ENCODE assay signal across 25 cellular contexts in the genomic region with DNA sequence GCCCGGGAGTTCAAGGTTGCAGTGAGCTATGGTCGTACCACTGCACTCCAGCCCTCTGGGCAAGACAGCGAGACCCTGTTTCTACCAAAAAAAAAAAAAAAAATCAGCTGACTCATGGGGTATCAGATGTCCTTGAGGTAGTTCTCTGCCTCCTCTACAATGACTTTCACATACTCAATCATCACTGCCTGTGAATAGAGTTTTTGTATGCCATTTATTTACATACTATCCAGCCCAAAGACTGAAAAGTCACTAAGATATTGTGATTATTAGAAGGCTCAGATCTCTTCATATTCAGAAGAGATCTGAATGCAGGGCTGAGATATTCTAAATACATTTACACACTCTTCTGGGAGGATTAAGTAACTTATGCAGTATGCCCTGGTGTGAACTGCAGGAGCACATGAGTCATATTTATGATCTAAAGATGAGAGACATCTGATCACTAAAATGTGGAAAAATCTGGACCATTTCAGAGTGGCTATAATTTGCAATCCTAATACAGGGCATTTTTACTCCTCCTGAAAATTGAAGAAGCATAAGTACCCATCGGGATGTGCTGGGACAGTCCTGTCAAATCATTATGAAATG. TPM values are rescaled to one million over a fixed set of nuclear protein-coding genes. Genes with fewer than 3 reads are reported as not detected.
DNase-seq lines count a peak whose midpoint lies in the region; ATAC-seq and TF ChIP-seq lines count a peak whose summit lies in the region.
"Had no signal": no experiment of that assay in that cellular context is flagged by ENCODE, and none has a peak within 500 bp of the region (broad histone marks: within the 10 kb centered on the region; RNA-seq: fewer than 3 reads in every experiment).

No MANE protein-coding gene starts in this region.

- peaks cover 18% of the 10 kb centered on the region for H3K36me3 Mint-ChIP-seq in MCF 10A (ENCODE audit: insufficient read depth, unreplicated experiment)

- TF ChIP-seq CTCF in MCF 10A (IDR thresholded peaks at IDR 0.05; ENCODE audit: unreplicated experiment), result no peak
- no peak for TF ChIP-seq CTCF in breast epithelium (IDR thresholded peaks at IDR 0.05)

- DNase-seq in MCF 10A (ENCODE audit: unreplicated experiment) (peak; percentile 48), breast epithelium (ENCODE audit: low spot score in 2 of 2) (no peak), LHCN-M2 (ENCODE audit: low read depth) (peak; percentile 56), epithelial cell of prostate (ENCODE audit: low read depth, low spot score) (no peak), hepatic stellate cell (ENCODE audit: low spot score) (no peak)
- DNase-seq: activated CD4-positive, alpha-beta memory T cell treated with anti-CD3 and anti-CD28 coated beads for 36 hours; activated naive CD4-positive, alpha-beta T cell treated with anti-CD3 and anti-CD28 coated beads, Interleukin-2, amount 50 U/mL, for 16 hours; activated T-cell treated with anti-CD3 and anti-CD28 coated beads for 4 hours; CD4-positive, alpha-beta T cell; dermis blood vessel endothelial cell; DMS53; left lung; NCI-H1092 treated with DMSO at 0.1 percent for 48 hours; NCI-H2107; NCI-H524; psoas muscle; SHP77; spleen; stimulated activated CD8-positive, alpha-beta memory T cell treated with anti-CD3 and anti-CD28 coated beads, Interleukin-4, amount 100 ng/mL, for 48 hours; T-helper 1 cell had no signal

- no peaks in the 10 kb centered on the region for H3K27me3 Mint-ChIP-seq in MCF 10A (ENCODE audit: insufficient read depth, unreplicated experiment)
- H3K27me3 Mint-ChIP-seq: activated CD4-positive, alpha-beta memory T cell treated with anti-CD3 and anti-CD28 coated beads for 36 hours; CD4-positive, alpha-beta T cell had no signal

- CTCF ChIA-PET in MCF 10A (lab: Yijun Ruan, JAX), result interaction anchor here (0.6 to 1.4 kb wide), 4 partner anchors 11 to 340 kb away, joined by 3 to 6 read pairs (median 4); no protein-coding TSS in a partner anchor

- peaks cover 0 to 3% of the 10 kb centered on the region in 2 donors for H3K9me3 ChIP-seq in breast epithelium
- H3K9me3 ChIP-seq: left lung, psoas muscle, spleen had no signal

- peaks cover 7% of the 10 kb centered on the region for H3K9me3 Mint-ChIP-seq in MCF 10A (ENCODE audit: unreplicated experiment)
- H3K9me3 Mint-ChIP-seq: activated CD4-positive, alpha-beta memory T cell treated with anti-CD3 and anti-CD28 coated beads for 36 hours; CD4-positive, alpha-beta T cell had no signal

- no peaks in the 10 kb centered on the region for H3K36me3 ChIP-seq in breast epithelium

- peaks cover 43% of the 10 kb centered on the region for H3K4me1 Mint-ChIP-seq in MCF 10A (ENCODE audit: insufficient read depth, unreplicated experiment)

- no peak overlapping the region for H3K27ac Mint-ChIP-seq in MCF 10A (ENCODE audit: low read depth, unreplicated experiment)
- H3K27ac Mint-ChIP-seq: activated CD4-positive, alpha-beta memory T cell treated with anti-CD3 and anti-CD28 coated beads for 36 hours; CD4-positive, alpha-beta T cell had no signal

- peaks cover 0 to 2% of the 10 kb centered on the region in 2 donors for H3K4me1 ChIP-seq in breast epithelium

- ATAC-seq in GM21423 (IDR thresholded peaks at IDR 0.05; ENCODE audit: unreplicated experiment) (no peak), HG03442 (IDR thresholded peaks at IDR 0.05; ENCODE audit: unreplicated experiment) (no peak), HG03571 (IDR thresholded peaks at IDR 0.05; ENCODE audit: unreplicated experiment) (no peak)
- ATAC-seq: left lung, psoas muscle had no signal

- intact Hi-C loops in MCF 10A (cut with micrococcal nuclease) (no loop called here), breast epithelium (cut with DNase I; ENCODE audit: low total_unique reads) (no loop called here)

- no peak overlapping the region for H3K4me3 Mint-ChIP-seq in MCF 10A (ENCODE audit: unreplicated experiment)
- H3K4me3 Mint-ChIP-seq: activated CD4-positive, alpha-beta memory T cell treated with anti-CD3 and anti-CD28 coated beads for 36 hours; CD4-positive, alpha-beta T cell had no signal

- H3K27ac ChIP-seq in breast epithelium (no peak overlapping the region), epithelial cell of prostate (peak overlapping the region; percentile 70)
- H3K27ac ChIP-seq: KMS-11, psoas muscle, VCaP had no signal

- POLR2A ChIA-PET in MCF 10A (lab: Yijun Ruan, JAX), result no interaction called here

- no peak for TF ChIP-seq POLR2A in breast epithelium (IDR thresholded peaks at IDR 0.05)

- BruUV-seq in MCF 10A (replicated peaks; lab: Mats Ljungman, UMichigan), result no TSS peak

- H3K4me3 ChIP-seq in breast epithelium, result no peak overlapping the region
- H3K4me3 ChIP-seq: left lung, psoas muscle, spleen had no signal

- no peaks in the 10 kb centered on the region for H3K27me3 ChIP-seq in breast epithelium
- H3K27me3 ChIP-seq: left lung, spleen had no signal

RNA-seq across cellular contexts. Expression of a gene that starts 38.9 kb away (rescaled TPM):
- total RNA-seq in MCF 10A (2022), result 40.1 and 51.8 TPM in 2 replicates
- 10 to 100 TPM; 21.0 to 40.7 (median 37.3) TPM for total RNA-seq in breast epithelium
- total RNA-seq in LHCN-M2 (2014; rRNA removed), result 11.4 and 11.6 TPM in 2 replicates
- polyA plus RNA-seq in LHCN-M2 (2012), result 8.2 TPM

Comparison
In these comparisons a context has a peak if more than half of its experiments do, and no peak if none do; other contexts are left out.
1. DNase-seq: peak in MCF 10A (single experiment) and LHCN-M2 (single experiment); none in breast epithelium (0 of 2), epithelial cell of prostate (single experiment) and hepatic stellate cell (single experiment).